ENCODE assay signal across 24 cellular contexts in the genomic region with DNA sequence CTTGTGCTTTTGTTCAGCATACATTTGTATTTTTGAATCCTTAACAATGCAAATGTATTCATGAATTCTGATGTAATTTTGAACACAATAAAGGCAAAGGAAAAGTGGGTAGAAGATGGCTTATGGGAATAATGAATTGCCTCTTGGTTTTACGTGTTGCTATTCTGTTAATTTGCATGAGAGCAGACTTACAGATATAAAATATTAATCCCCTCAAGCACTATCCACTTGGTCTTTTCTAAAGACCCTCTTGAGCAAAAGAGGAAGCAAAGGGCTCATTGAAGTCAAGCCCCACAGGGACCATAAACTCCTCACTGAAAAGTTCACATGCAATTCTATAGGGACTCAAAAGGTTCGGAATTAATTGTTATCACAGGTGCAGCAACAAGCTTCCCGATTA.
"Had no signal": no experiment of that assay in that cellular context is flagged by ENCODE, and none has a peak within 500 bp of the region (broad histone marks: within the 10 kb centered on the region; RNA-seq: fewer than 3 reads in every experiment).

No MANE protein-coding gene starts in this region.

- H3K27ac ChIP-seq: body of pancreas, cardiac muscle cell, heart left ventricle, lower lobe of right lung, parathyroid adenoma, right lobe of liver, thyroid gland, upper lobe of right lung had no signal

- H3K4me3 Mint-ChIP-seq: activated naive CD4-positive, alpha-beta T cell treated with anti-CD3 and anti-CD28 coated beads, Interleukin-2, amount 10 ng/mL, durations not matched to agents 7 days and 5 days; activated T-cell treated with anti-CD3 and anti-CD28 coated beads, Interleukin-2, amount 50 U/mL, for 4 hours; dendritic cell treated with granulocyte-macrophage colony-stimulating factor and Interleukin-4, amounts not matched to agents 40 ng/mL and 50 ng/mL, for 4 days; nephron; stimulated activated naive CD8-positive, alpha-beta T cell treated with anti-CD3 and anti-CD28 coated beads, Interleukin-15, Interleukin-2, amounts not matched to agents 100 ng/mL and 50 ng/mL, for 24 hours had no signal

- H2AFZ ChIP-seq: parathyroid adenoma had no signal

- H3K4me3 ChIP-seq: body of pancreas, cardiac muscle cell, heart left ventricle, lower lobe of right lung, right lobe of liver, skin epidermis, thyroid gland, upper lobe of right lung had no signal

- H3K4me1 ChIP-seq: body of pancreas, parathyroid adenoma, right lobe of liver, thyroid gland had no signal

- H3K27me3 Mint-ChIP-seq: activated naive CD4-positive, alpha-beta T cell treated with anti-CD3 and anti-CD28 coated beads, Interleukin-2, amount 10 ng/mL, durations not matched to agents 7 days and 5 days; dendritic cell treated with granulocyte-macrophage colony-stimulating factor and Interleukin-4, amounts not matched to agents 40 ng/mL and 50 ng/mL, for 4 days; stimulated activated naive CD8-positive, alpha-beta T cell treated with anti-CD3 and anti-CD28 coated beads, Interleukin-15, Interleukin-2, amounts not matched to agents 100 ng/mL and 50 ng/mL, for 24 hours had no signal

- H3K9ac ChIP-seq: parathyroid adenoma had no signal

- DNase-seq: activated CD4-positive, alpha-beta T cell treated with anti-CD3 and anti-CD28 coated beads for 1 hour; activated CD4-positive, alpha-beta T cell treated with anti-CD3 and anti-CD28 coated beads, Interleukin-2, amount 50 U/mL, for 1 hour; activated CD8-positive, alpha-beta memory T cell treated with anti-CD3 and anti-CD28 coated beads, Interleukin-2, amount 50 U/mL, for 48 hours; activated naive CD4-positive, alpha-beta T cell treated with anti-CD3 and anti-CD28 coated beads, Interleukin-2, amount 10 ng/mL, durations not matched to agents 7 days and 5 days; activated T-cell treated with anti-CD3 and anti-CD28 coated beads, Interleukin-2, amount 50 U/mL, for 4 hours; anterior cingulate cortex; body of pancreas; effector CD4-positive, alpha-beta T cell; heart left ventricle; islet precursor cell; lower lobe of right lung; nucleus accumbens; right lobe of liver; stimulated activated CD4-positive, alpha-beta T cell treated with anti-CD3 and anti-CD28 coated beads, Interleukin-1b, Interleukin-23, amount 100 ng/mL, for 48 hours; substantia nigra; SW 1271; thyroid gland; upper lobe of right lung had no signal

- ATAC-seq: activated T-cell treated with anti-CD3 and anti-CD28 coated beads, Interleukin-2, amount 50 U/mL, for 4 hours; body of pancreas; heart left ventricle; lower lobe of right lung; right lobe of liver; upper lobe of right lung had no signal

- H3K27ac Mint-ChIP-seq: nephron; stimulated activated naive CD8-positive, alpha-beta T cell treated with anti-CD3 and anti-CD28 coated beads, Interleukin-15, Interleukin-2, amounts not matched to agents 100 ng/mL and 50 ng/mL, for 24 hours had no signal

- H3K4me1 Mint-ChIP-seq: nephron had no signal

- H3K36me3 ChIP-seq: cardiac muscle cell had no signal

- H3K9me3 ChIP-seq: body of pancreas, lower lobe of right lung, right lobe of liver, thyroid gland, upper lobe of right lung had no signal

- H3K27me3 ChIP-seq: body of pancreas, cardiac muscle cell, heart left ventricle, right lobe of liver, thyroid gland, upper lobe of right lung had no signal
